Comparison of ENCODE assay signal across 1 cellular context in genomic region chr16:87074635-87075318, GRCh38.
TF ChIP-seq lines count a peak whose summit lies in the region.

No MANE protein-coding gene starts in this region.

TF ChIP-seq in H1, 55 proteins besides CTCF, POLR2A, EP300 and RAD21 (continued from another document):
- TF ChIP-seq CHD7 (IDR thresholded peaks at IDR 0.05; ENCODE audit: insufficient replicate concordance, low read length), result no peak
- TF ChIP-seq SP4 (IDR thresholded peaks at IDR 0.05; ENCODE audit: low read length), result no peak
- TF ChIP-seq ATF2 (IDR thresholded peaks at IDR 0.05; ENCODE audit: low read length), result no peak
- TF ChIP-seq BRCA1 (IDR thresholded peaks at IDR 0.05; ENCODE audit: low read depth, low read length), result no peak
- no peak for TF ChIP-seq TAF1 (IDR thresholded peaks at IDR 0.05; ENCODE audit: low read depth, low read length)
- TF ChIP-seq FOSL1 (IDR thresholded peaks at IDR 0.05; ENCODE audit: insufficient read depth, low read depth, low read length), result no peak
- TF ChIP-seq CTBP2 (IDR thresholded peaks at IDR 0.05; ENCODE audit: borderline replicate concordance, insufficient read depth, insufficient read length, low read length), result no peak
- TF ChIP-seq MAFK (IDR thresholded peaks at IDR 0.05; ENCODE audit: low read depth, low read length), result no peak
